Comparison of ENCODE assay signal across 1 cellular context in genomic region chrX:104318330-104319009, GRCh38.
TF ChIP-seq lines count a peak whose summit lies in the region.

No MANE protein-coding gene starts in this region.

TF ChIP-seq in GM23338, 12 proteins besides CTCF, POLR2A, EP300 and RAD21 (continued from another document):
- TF ChIP-seq ZNF462 (CRISPR knock-in tag; IDR thresholded peaks at IDR 0.05) (no peak), ZNF114 (CRISPR knock-in tag; IDR thresholded peaks at IDR 0.05) (no peak), EZH2 (IDR thresholded peaks at IDR 0.05; ENCODE audit: low read depth, unreplicated experiment) (no peak), JUNB (IDR thresholded peaks at IDR 0.05; ENCODE audit: unreplicated experiment) (no peak), REST (IDR thresholded peaks at IDR 0.05; ENCODE audit: unreplicated experiment) (no peak), NANOG (IDR thresholded peaks at IDR 0.05; ENCODE audit: borderline replicate concordance) (no peak), ETS1 (IDR thresholded peaks at IDR 0.05) (no peak), POLR2AphosphoS5 (IDR thresholded peaks at IDR 0.05; ENCODE audit: low read depth) (no peak), STAT1 (IDR thresholded peaks at IDR 0.05; ENCODE audit: unreplicated experiment) (no peak), ZNF331 (CRISPR knock-in tag; IDR thresholded peaks at IDR 0.05; ENCODE audit: low read depth) (no peak)
